14 cellular contexts compared by ENCODE assay signal in genomic region chr3:114669614-114670013, GRCh38.
DNase-seq lines count a peak whose midpoint lies in the region; ATAC-seq, FAIRE-seq and TF ChIP-seq lines count a peak whose summit lies in the region.
"Had no signal": no experiment of that assay in that cellular context is flagged by ENCODE, and none has a peak within 500 bp of the region (broad histone marks: within the 10 kb centered on the region; RNA-seq: fewer than 3 reads in every experiment).

No MANE protein-coding gene starts in this region.

- no peak overlapping the region for H2BK15ac ChIP-seq in mesenchymal stem cell (ENCODE audit: low read depth, poor library complexity, severe bottlenecking)

- DNase-seq in AG20443 (ENCODE audit: low spot score), result peak; percentile 17
- DNase-seq in epithelial cell of esophagus (ENCODE audit: low read depth), result peak; percentile 6
- DNase-seq in mesenchymal stem cell, result peak; percentile 5
- DNase-seq in frontal cortex (ENCODE audit: low spot score in 2 of 2), result no peak
- DNase-seq in NCI-H82 treated with DMSO at 0.1 percent for 48 hours (lab: John Stamatoyannopoulos, UW; ENCODE audit: unreplicated experiment), result no peak
- no peak for DNase-seq in osteoblast (ENCODE audit: insufficient read length, low spot score, missing footprints)
- DNase-seq in iPS-NIHi11 (ENCODE audit: low spot score), result no peak
- DNase-seq: DND-41, H9, NCI-H1694 treated with DMSO at 0.1 percent for 48 hours, SHP77 treated with DMSO at 0.1 percent for 48 hours had no signal

- H3K23ac ChIP-seq in mesenchymal stem cell (ENCODE audit: low read length in 2 of 2), result no peak overlapping the region

- no peak overlapping the region for H4K8ac ChIP-seq in mesenchymal stem cell (ENCODE audit: low read length)

- no peaks in the 10 kb centered on the region for H4K20me1 ChIP-seq in osteoblast (ENCODE audit: insufficient read depth, low read length)
- H4K20me1 ChIP-seq: BLaER1 had no signal

- H3K4me3 ChIP-seq in epithelial cell of esophagus (ENCODE audit: low read length), result no peak overlapping the region
- no peak overlapping the region for H3K4me3 ChIP-seq in mesenchymal stem cell (ENCODE audit: insufficient read depth in 1 of 2, low read depth in 1 of 2, low read length in 2 of 2)
- H3K4me3 ChIP-seq in osteoblast (ENCODE audit: insufficient read depth, low read length), result no peak overlapping the region
- H3K4me3 ChIP-seq: BLaER1 had no signal

- no peak overlapping the region for H3K14ac ChIP-seq in mesenchymal stem cell (ENCODE audit: low read length in 2 of 2)

- no peak for FAIRE-seq in frontal cortex (lab: Jason Lieb, UNC)
- FAIRE-seq: G401.6 had no signal

- H3K36me3 ChIP-seq in mesenchymal stem cell (ENCODE audit: control insufficient read depth in 1 of 2, insufficient read depth in 2 of 2, low read depth in 1 of 2, low read length in 2 of 2) (no peaks in the 10 kb centered on the region), osteoblast (ENCODE audit: insufficient read depth, low read length) (no peaks in the 10 kb centered on the region)
- H3K36me3 ChIP-seq: BLaER1 had no signal

- H3K4me1 ChIP-seq in mesenchymal stem cell (ENCODE audit: control insufficient read depth, insufficient read depth, low read depth, low read length), result no peaks in the 10 kb centered on the region
- H3K4me1 ChIP-seq in osteoblast (ENCODE audit: insufficient read depth, low read length), result no peaks in the 10 kb centered on the region
- H3K4me1 ChIP-seq: BLaER1 had no signal

- H2AK5ac ChIP-seq in mesenchymal stem cell (ENCODE audit: low read length, severe bottlenecking), result no peak overlapping the region

- H2BK12ac ChIP-seq in mesenchymal stem cell (ENCODE audit: low read length in 2 of 2), result no peak overlapping the region

- H4K91ac ChIP-seq in mesenchymal stem cell (ENCODE audit: low read length), result no peak overlapping the region

- no peak overlapping the region for H2BK120ac ChIP-seq in mesenchymal stem cell (ENCODE audit: low read depth, low read length)

- no peaks in the 10 kb centered on the region for H3K79me2 ChIP-seq in osteoblast (ENCODE audit: insufficient read depth, low read length)

- H3K27me3 ChIP-seq in mesenchymal stem cell (ENCODE audit: control insufficient read depth in 1 of 2, insufficient read depth in 1 of 2, low read length in 2 of 2) (no peaks in the 10 kb centered on the region), osteoblast (ENCODE audit: insufficient read depth, low read length) (no peaks in the 10 kb centered on the region)
- H3K27me3 ChIP-seq: BLaER1 had no signal

- TF ChIP-seq CTCF in epithelial cell of esophagus (IDR thresholded peaks at IDR 0.05; ENCODE audit: insufficient read depth, low read depth, low read length, missing control alignments) (no peak), osteoblast (IDR thresholded peaks at IDR 0.05; ENCODE audit: extremely low read depth, low read depth, low read length) (no peak)

- H3K9me3 ChIP-seq in mesenchymal stem cell (ENCODE audit: control insufficient read depth, low read length) (no peaks in the 10 kb centered on the region), osteoblast (ENCODE audit: low read depth, low read length) (no peaks in the 10 kb centered on the region)
- H3K9me3 ChIP-seq: BLaER1 had no signal

- peak; percentile 31; the same call in 1 of the 3 replicates for ATAC-seq in SK-N-SH treated with all-trans-retinoic acid at 6 μM for 48 hours

- H2AFZ ChIP-seq in mesenchymal stem cell (ENCODE audit: low read depth, low read length) (no peak overlapping the region), osteoblast (ENCODE audit: low read length) (no peak overlapping the region)

- H3K27ac ChIP-seq in mesenchymal stem cell (ENCODE audit: low read length, poor library complexity, severe bottlenecking), result no peak overlapping the region
- H3K27ac ChIP-seq in osteoblast (ENCODE audit: low read depth, low read length), result no peak overlapping the region
- H3K27ac ChIP-seq: BLaER1 had no signal

- H3K18ac ChIP-seq in mesenchymal stem cell (ENCODE audit: low read depth in 1 of 2, low read length in 2 of 2), result no peak overlapping the region

- WGBS in mesenchymal stem cell, result 94% methylated on average over 1 of the region's 1 CpG

- H3K4ac ChIP-seq in mesenchymal stem cell (ENCODE audit: low read depth in 1 of 2, low read length in 2 of 2), result no peak overlapping the region

- H2BK5ac ChIP-seq in mesenchymal stem cell (ENCODE audit: low read depth, low read length, poor library complexity, severe bottlenecking), result no peak overlapping the region

- H3K79me1 ChIP-seq in mesenchymal stem cell (replicated peaks; ENCODE audit: low read length, poor library complexity, severe bottlenecking), result peaks cover 4% of the 10 kb centered on the region

- H3K9ac ChIP-seq in mesenchymal stem cell (ENCODE audit: low read length), result peak overlapping the region; percentile 12
- H3K9ac ChIP-seq: BLaER1 had no signal

- H3K4me2 ChIP-seq in mesenchymal stem cell (ENCODE audit: low read length, poor library complexity, severe bottlenecking) (no peak overlapping the region), osteoblast (ENCODE audit: insufficient read depth, low read length) (no peak overlapping the region)
- H3K4me2 ChIP-seq: BLaER1 had no signal

TF ChIP-seq in SK-N-SH treated with all-trans-retinoic acid at 6 μM for 48 hours, 23 proteins besides CTCF, POLR2A, EP300 and RAD21:
- TF ChIP-seq ISL1 (CRISPR knock-in tag; IDR thresholded peaks at IDR 0.05) (no peak), TOX (CRISPR knock-in tag; IDR thresholded peaks at IDR 0.05; ENCODE audit: borderline replicate concordance) (no peak), RARB (CRISPR knock-in tag; IDR thresholded peaks at IDR 0.05) (no peak), BACH2 (CRISPR knock-in tag; IDR thresholded peaks at IDR 0.05; ENCODE audit: borderline replicate concordance) (no peak), GLIS3 (CRISPR knock-in tag; IDR thresholded peaks at IDR 0.05) (no peak), ZC3H10 (CRISPR knock-in tag; IDR thresholded peaks at IDR 0.05) (no peak)

Comparison
In these comparisons a context has a peak if more than half of its experiments do, and no peak if none do; other contexts are left out.
1. DNase-seq: peak in AG20443 (single experiment), epithelial cell of esophagus (single experiment) and mesenchymal stem cell (single experiment); none in frontal cortex (0 of 2), NCI-H82 treated with DMSO at 0.1 percent for 48 hours (single experiment), osteoblast (single experiment) and iPS-NIHi11 (single experiment).